Comparison of ENCODE assay signal across 13 cellular contexts in genomic region chr1:167782946-167783345, GRCh38.
DNase-seq lines count a peak whose midpoint lies in the region; ATAC-seq, FAIRE-seq and TF ChIP-seq lines count a peak whose summit lies in the region.
"Had no signal": no experiment of that assay in that cellular context is flagged by ENCODE, and none has a peak within 500 bp of the region (broad histone marks: within the 10 kb centered on the region; RNA-seq: fewer than 3 reads in every experiment).

No MANE protein-coding gene starts in this region.

- 97 to 100% methylated on average over 1 of the region's 1 CpG for WGBS in thyroid gland, 2 donors

- H3K9ac ChIP-seq in PC-3 (ENCODE audit: low read length), result no peak overlapping the region
- H3K9ac ChIP-seq: BLaER1 treated with 17β-estradiol and CSF1 and Interleukin-3, amounts not matched to agents 10 nM and 100 nM had no signal

- no peaks in the 10 kb centered on the region for H3K9me2 ChIP-seq in PC-3 (replicated peaks; ENCODE audit: low read length)

- H3K36me3 ChIP-seq in PC-3 (ENCODE audit: low read depth, low read length), result peaks cover 27% of the 10 kb centered on the region
- H3K36me3 ChIP-seq in bronchial epithelial cell (ENCODE audit: control insufficient read depth, insufficient read depth, low read length), result peaks cover 4% of the 10 kb centered on the region
- peaks cover 4% of the 10 kb centered on the region in 2 donors for H3K36me3 ChIP-seq in thyroid gland
- H3K36me3 ChIP-seq in left lung, result peaks cover 0 to 13% of the 10 kb centered on the region in 2 donors

- no peaks in the 10 kb centered on the region for H4K20me1 ChIP-seq in PC-3 (ENCODE audit: low read length)
- H4K20me1 ChIP-seq: BLaER1 treated with 17β-estradiol and CSF1 and Interleukin-3, amounts not matched to agents 10 nM and 100 nM had no signal

- peak overlapping the region; percentile 22 for H3K27ac ChIP-seq in PC-3 (ENCODE audit: low read length)
- H3K27ac ChIP-seq in foreskin keratinocyte, result no peak overlapping the region
- H3K27ac ChIP-seq in thyroid gland, result no peak overlapping the region
- H3K27ac ChIP-seq in left lung, result no peak overlapping the region
- H3K27ac ChIP-seq: BLaER1 treated with 17β-estradiol and CSF1 and Interleukin-3, amounts not matched to agents 10 nM and 100 nM had no signal

- H2AFZ ChIP-seq in PC-3 (ENCODE audit: low read length), result no peak overlapping the region

- CTCF ChIA-PET in PC-3 (lab: Charles Lee), result no interaction called here

- BruUV-seq in PC-3 (replicated peaks; lab: Mats Ljungman, UMichigan), result no TSS peak

- ATAC-seq in PC-3, result peak; percentile 58
- ATAC-seq in foreskin keratinocyte, result peak; percentile 93
- ATAC-seq in left lung, result no peak

- intact Hi-C loops in PC-3 (cut with micrococcal nuclease) (no loop called here), thyroid gland (cut with DNase I) (no loop called here), left lung (cut with DNase I) (no loop called here)

- no peaks in the 10 kb centered on the region for H3K79me2 ChIP-seq in PC-3 (ENCODE audit: low read length)

- H3K4me1 ChIP-seq in PC-3 (ENCODE audit: insufficient read depth, low read length) (peaks cover 15% of the 10 kb centered on the region), foreskin keratinocyte (peaks cover 20% of the 10 kb centered on the region), thyroid gland (no peaks in the 10 kb centered on the region), left lung (no peaks in the 10 kb centered on the region)
- H3K4me1 ChIP-seq: BLaER1 treated with 17β-estradiol and CSF1 and Interleukin-3, amounts not matched to agents 10 nM and 100 nM had no signal

- TF ChIP-seq CTCF in PC-3 (conservative IDR thresholded peaks at IDR 0.05; ENCODE audit: low read depth, low read length) (no peak), bronchial epithelial cell (IDR thresholded peaks at IDR 0.05; ENCODE audit: insufficient read depth, low read length, severe bottlenecking) (no peak), foreskin keratinocyte (conservative IDR thresholded peaks at IDR 0.05) (no peak), thyroid gland (IDR thresholded peaks at IDR 0.05) (no peak), left lung (IDR thresholded peaks at IDR 0.05) (no peak)

- peak; percentile 38 for DNase-seq in ELR (ENCODE audit: low read depth)
- peak; percentile 75 for DNase-seq in PC-3
- peak; percentile 85 for DNase-seq in bronchial epithelial cell (ENCODE audit: low read depth)
- DNase-seq in foreskin keratinocyte, result peak in 1 of 2 donors; percentile 56
- no peak for DNase-seq in stimulated activated CD4-positive, alpha-beta T cell treated with anti-CD3 and anti-CD28 coated beads, Interleukin-15, amount 100 ng/mL, for 24 hours
- no peak for DNase-seq in thyroid gland
- DNase-seq in left lung, result no peak
- DNase-seq: ACHN; CD4-positive, CD25-positive, alpha-beta regulatory T cell; DMS53; GOT3; H9 had no signal

- no peak for TF ChIP-seq POLR2A in thyroid gland (IDR thresholded peaks at IDR 0.05)

- H3K9me3 ChIP-seq in PC-3 (ENCODE audit: low read length) (no peaks in the 10 kb centered on the region), thyroid gland (no peaks in the 10 kb centered on the region), left lung (no peaks in the 10 kb centered on the region)

- H3K4me3 ChIP-seq in PC-3 (ENCODE audit: low read length) (no peak overlapping the region), bronchial epithelial cell (ENCODE audit: low read depth, low read length) (no peak overlapping the region), thyroid gland (replicated peaks in 1 of 3) (no peak overlapping the region), left lung (no peak overlapping the region)
- H3K4me3 ChIP-seq: BLaER1 treated with 17β-estradiol and CSF1 and Interleukin-3, amounts not matched to agents 10 nM and 100 nM had no signal

- POLR2A ChIA-PET in PC-3 (lab: Charles Lee; ENCODE audit: unreplicated experiment), result no interaction called here

- no peaks in the 10 kb centered on the region for H3K27me3 ChIP-seq in PC-3 (ENCODE audit: low read length)
- H3K27me3 ChIP-seq in bronchial epithelial cell (ENCODE audit: control insufficient read depth, insufficient read depth, low read length), result no peaks in the 10 kb centered on the region
- no peaks in the 10 kb centered on the region for H3K27me3 ChIP-seq in foreskin keratinocyte
- no peaks in the 10 kb centered on the region for H3K27me3 ChIP-seq in thyroid gland
- H3K27me3 ChIP-seq in left lung, result no peaks in the 10 kb centered on the region
- H3K27me3 ChIP-seq: BLaER1 treated with 17β-estradiol and CSF1 and Interleukin-3, amounts not matched to agents 10 nM and 100 nM had no signal

- no peak overlapping the region for H3K4me2 ChIP-seq in PC-3 (ENCODE audit: low read length)
- H3K4me2 ChIP-seq: BLaER1 treated with 17β-estradiol and CSF1 and Interleukin-3, amounts not matched to agents 10 nM and 100 nM had no signal

- peak; percentile 28 for FAIRE-seq in bronchial epithelial cell (lab: Jason Lieb, UNC)

- no peaks in the 10 kb centered on the region for H3F3A ChIP-seq in PC-3 (ENCODE audit: low read length, unreplicated experiment)

Comparison
In these comparisons a context has a peak if more than half of its experiments do, and no peak if none do; other contexts are left out.
1. DNase-seq: peak in ELR (single experiment), PC-3 (single experiment) and bronchial epithelial cell (single experiment); none in stimulated activated CD4-positive, alpha-beta T cell treated with anti-CD3 and anti-CD28 coated beads, Interleukin-15, amount 100 ng/mL, for 24 hours (single experiment), thyroid gland (0 of 2) and left lung (0 of 2).